ENCODE assay signal across 1 cellular context in the genomic region with DNA sequence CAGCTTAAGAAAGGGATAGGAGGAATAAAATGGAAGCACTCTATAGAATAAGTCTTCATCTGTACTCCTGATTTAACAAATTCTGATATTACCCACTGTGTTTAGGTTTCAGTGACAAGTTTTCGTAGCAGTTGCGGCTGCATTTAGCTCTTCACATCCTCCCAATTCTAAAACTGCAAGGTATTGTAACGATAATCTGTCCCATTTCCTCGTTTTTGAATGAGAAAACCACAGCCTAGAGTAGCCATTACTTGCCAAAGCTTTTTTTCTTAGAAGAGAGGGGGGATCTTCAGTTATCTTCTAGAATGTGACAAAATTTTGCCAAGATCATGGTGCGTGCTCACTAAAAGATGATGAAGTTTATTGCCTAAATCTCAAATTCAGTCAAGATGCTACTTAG.
TF ChIP-seq lines count a peak whose summit lies in the region.

No MANE protein-coding gene starts in this region.

TF ChIP-seq in H1, 55 proteins besides CTCF, POLR2A, EP300 and RAD21:
- no peak for TF ChIP-seq NRF1 (IDR thresholded peaks at IDR 0.05; ENCODE audit: low read depth, low read length)
- no peak for TF ChIP-seq TAF1 (IDR thresholded peaks at IDR 0.05; ENCODE audit: low read depth, low read length)
- no peak for TF ChIP-seq TCF12 (IDR thresholded peaks at IDR 0.05; ENCODE audit: low read depth, low read length)
- no peak for TF ChIP-seq HDAC2 (IDR thresholded peaks at IDR 0.05; ENCODE audit: borderline replicate concordance in 1 of 2, low read depth in 2 of 2, low read length in 2 of 2)
- TF ChIP-seq JUND (IDR thresholded peaks at IDR 0.05; ENCODE audit: low read length), result no peak
- TF ChIP-seq KDM4A (IDR thresholded peaks at IDR 0.05; ENCODE audit: low read depth, low read length, severe bottlenecking), result no peak
- no peak for TF ChIP-seq JUN (IDR thresholded peaks at IDR 0.05; ENCODE audit: low read depth, low read length)
- TF ChIP-seq, protein P1, sequence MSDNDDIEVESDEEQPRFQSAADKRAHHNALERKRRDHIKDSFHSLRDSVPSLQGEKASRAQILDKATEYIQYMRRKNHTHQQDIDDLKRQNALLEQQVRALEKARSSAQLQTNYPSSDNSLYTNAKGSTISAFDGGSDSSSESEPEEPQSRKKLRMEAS (IDR thresholded peaks at IDR 0.05), result no peak
- no peak for TF ChIP-seq SRF (IDR thresholded peaks at IDR 0.05; ENCODE audit: low read depth, low read length)
- no peak for TF ChIP-seq SP1 (IDR thresholded peaks at IDR 0.05; ENCODE audit: low read depth, low read length)
- TF ChIP-seq, protein P2, sequence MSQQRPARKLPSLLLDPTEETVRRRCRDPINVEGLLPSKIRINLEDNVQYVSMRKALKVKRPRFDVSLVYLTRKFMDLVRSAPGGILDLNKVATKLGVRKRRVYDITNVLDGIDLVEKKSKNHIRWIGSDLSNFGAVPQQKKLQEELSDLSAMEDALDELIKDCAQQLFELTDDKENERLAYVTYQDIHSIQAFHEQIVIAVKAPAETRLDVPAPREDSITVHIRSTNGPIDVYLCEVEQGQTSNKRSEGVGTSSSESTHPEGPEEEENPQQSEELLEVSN (IDR thresholded peaks at IDR 0.05), result no peak
- TF ChIP-seq CTBP2 (IDR thresholded peaks at IDR 0.05; ENCODE audit: borderline replicate concordance, insufficient read depth, insufficient read length, low read length), result no peak
- no peak for TF ChIP-seq PHF8 (conservative IDR thresholded peaks at IDR 0.05; ENCODE audit: low read depth, low read length)
- TF ChIP-seq TAF7 (optimal IDR thresholded peaks at IDR 0.05; ENCODE audit: borderline replicate concordance, low read depth, low read length), result no peak
- TF ChIP-seq BACH1 (IDR thresholded peaks at IDR 0.05; ENCODE audit: low read length), result no peak
